28 cellular contexts compared by ENCODE assay signal in genomic region chr17:61732169-61732568, GRCh38.
"Had no signal": no experiment of that assay in that cellular context is flagged by ENCODE, and none has a peak within 500 bp of the region (broad histone marks: within the 10 kb centered on the region; RNA-seq: fewer than 3 reads in every experiment).

No MANE protein-coding gene starts in this region.

- H3K27me3 ChIP-seq: stomach, suprapubic skin, testis, thyroid gland, tibial artery, tibial nerve, transverse colon, upper lobe of left lung, upper lobe of right lung, uterus had no signal

- H3K27ac Mint-ChIP-seq: stimulated activated effector memory CD8-positive, alpha-beta T cell treated with anti-CD3 and anti-CD28 coated beads, Interleukin-12 subunit alpha, Interleukin-12 subunit beta, amount 100 ng/mL, for 72 hours; stimulated activated memory B cell treated with anti-CD40 and anti-IgM and Interleukin-4, amounts not matched to agents 10 μg/mL and 1 μg/mL and 100 μg/mL, for 72 hours; stimulated activated naive B cell treated with anti-CD40 and anti-IgM and Interleukin-4, amounts not matched to agents 10 μg/mL and 1 μg/mL and 100 μg/mL, for 72 hours; stimulated activated naive CD8-positive, alpha-beta T cell treated with anti-CD3 and anti-CD28 coated beads, Interleukin-15, amount 100 ng/mL, for 72 hours; stimulated activated naive CD8-positive, alpha-beta T cell treated with anti-CD3 and anti-CD28 coated beads, Interleukin-15, Interleukin-2, amounts not matched to agents 100 ng/mL and 50 ng/mL, for 24 hours; type B pancreatic cell had no signal

- FAIRE-seq: urothelium cell line had no signal

- H3K4me1 Mint-ChIP-seq: stimulated activated naive CD8-positive, alpha-beta T cell treated with anti-CD3 and anti-CD28 coated beads, Interleukin-15, amount 100 ng/mL, for 72 hours had no signal

- H3K4me3 ChIP-seq: stomach, suprapubic skin, testis, thoracic aorta, thyroid gland, tibial artery, tibial nerve, transverse colon, upper lobe of left lung, upper lobe of right lung, uterus had no signal

- DNase-seq: stimulated activated CD4-positive, alpha-beta T cell treated with anti-CD3 and anti-CD28 coated beads, Interleukin-2, amount 100 ng/mL, for 48 hours; stimulated activated CD4-positive, alpha-beta T cell treated with anti-CD3 and anti-CD28 coated beads, Interleukin-4, amount 100 ng/mL, for 1 hour; stimulated activated CD4-positive, alpha-beta T cell treated with anti-CD3 and anti-CD28 coated beads, Interleukin-4, amount 100 ng/mL, for 24 hours; stimulated activated CD4-positive, alpha-beta T cell treated with anti-CD3 and anti-CD28 coated beads, Interleukin-4, amount 100 ng/mL, for 4 hours; stimulated activated CD8-positive, alpha-beta memory T cell treated with anti-CD3 and anti-CD28 coated beads, Interleukin-4, amount 100 ng/mL, for 48 hours; stimulated activated naive B cell treated with anti-CD40 and anti-IgM and Interleukin-4, amounts not matched to agents 10 μg/mL and 1 μg/mL and 100 μg/mL, for 72 hours; stimulated activated naive CD4-positive, alpha-beta T cell; stimulated activated naive CD4-positive, alpha-beta T cell treated with Interleukin-2 at 50 U/mL for 16 hours; stimulated activated naive CD8-positive, alpha-beta T cell treated with anti-CD3 and anti-CD28 coated beads, Interleukin-15, amount 100 ng/mL, for 72 hours; stimulated activated naive CD8-positive, alpha-beta T cell treated with anti-CD3 and anti-CD28 coated beads, Interleukin-15, Interleukin-2, amounts not matched to agents 100 U/mL and 50 U/mL, for 24 hours; stomach; substantia nigra; testis; thyroid gland; tibial artery; transverse colon; trophoblast cell; upper lobe of left lung; upper lobe of right lung; uterus had no signal

- H3K9me3 ChIP-seq: suprapubic skin, testis, thoracic aorta, thyroid gland, tibial artery, tibial nerve, transverse colon, upper lobe of left lung, upper lobe of right lung had no signal

- H3K9me3 Mint-ChIP-seq: stimulated activated effector memory CD8-positive, alpha-beta T cell treated with anti-CD3 and anti-CD28 coated beads, Interleukin-12 subunit alpha, Interleukin-12 subunit beta, amount 100 ng/mL, for 72 hours; stimulated activated memory B cell treated with anti-CD40 and anti-IgM and Interleukin-4, amounts not matched to agents 10 μg/mL and 1 μg/mL and 100 μg/mL, for 72 hours; stimulated activated naive CD8-positive, alpha-beta T cell treated with anti-CD3 and anti-CD28 coated beads, Interleukin-15, amount 100 ng/mL, for 72 hours; stimulated activated naive CD8-positive, alpha-beta T cell treated with anti-CD3 and anti-CD28 coated beads, Interleukin-15, Interleukin-2, amounts not matched to agents 100 ng/mL and 50 ng/mL, for 24 hours; type B pancreatic cell had no signal

- H3K4me1 ChIP-seq: stomach, suprapubic skin, testis, thyroid gland, tibial artery, tibial nerve, transverse colon, upper lobe of left lung, upper lobe of right lung, uterus had no signal

- H3K36me3 Mint-ChIP-seq: stimulated activated effector memory CD8-positive, alpha-beta T cell treated with anti-CD3 and anti-CD28 coated beads, Interleukin-12 subunit alpha, Interleukin-12 subunit beta, amount 100 ng/mL, for 72 hours had no signal

- H3K36me3 ChIP-seq: stomach, suprapubic skin, thoracic aorta, thyroid gland, tibial artery, tibial nerve, transverse colon, upper lobe of left lung, upper lobe of right lung, uterus had no signal

- ATAC-seq: stimulated activated effector memory CD8-positive, alpha-beta T cell treated with anti-CD3 and anti-CD28 coated beads, Interleukin-12 subunit alpha, Interleukin-12 subunit beta, amount 100 ng/mL, for 72 hours; stimulated activated naive B cell treated with anti-CD40 and anti-IgM and Interleukin-4, amounts not matched to agents 10 μg/mL and 1 μg/mL and 100 μg/mL, for 72 hours; stimulated activated naive CD8-positive, alpha-beta T cell treated with anti-CD3 and anti-CD28 coated beads, Interleukin-15, amount 100 ng/mL, for 72 hours; stimulated activated naive CD8-positive, alpha-beta T cell treated with anti-CD3 and anti-CD28 coated beads, Interleukin-15, Interleukin-2, amounts not matched to agents 100 U/mL and 50 U/mL, for 24 hours; upper lobe of right lung had no signal

- H3K4me3 Mint-ChIP-seq: stimulated activated effector memory CD8-positive, alpha-beta T cell treated with anti-CD3 and anti-CD28 coated beads, Interleukin-12 subunit alpha, Interleukin-12 subunit beta, amount 100 ng/mL, for 72 hours; stimulated activated memory B cell treated with anti-CD40 and anti-IgM and Interleukin-4, amounts not matched to agents 10 μg/mL and 1 μg/mL and 100 μg/mL, for 72 hours; stimulated activated naive B cell treated with anti-CD40 and anti-IgM and Interleukin-4, amounts not matched to agents 10 μg/mL and 1 μg/mL and 100 μg/mL, for 72 hours; stimulated activated naive CD8-positive, alpha-beta T cell treated with anti-CD3 and anti-CD28 coated beads, Interleukin-15, amount 100 ng/mL, for 72 hours; stimulated activated naive CD8-positive, alpha-beta T cell treated with anti-CD3 and anti-CD28 coated beads, Interleukin-15, Interleukin-2, amounts not matched to agents 100 ng/mL and 50 ng/mL, for 24 hours; type B pancreatic cell had no signal

- H3K27me3 Mint-ChIP-seq: stimulated activated memory B cell treated with anti-CD40 and anti-IgM and Interleukin-4, amounts not matched to agents 10 μg/mL and 1 μg/mL and 100 μg/mL, for 72 hours; stimulated activated naive B cell treated with anti-CD40 and anti-IgM and Interleukin-4, amounts not matched to agents 10 μg/mL and 1 μg/mL and 100 μg/mL, for 72 hours; stimulated activated naive CD8-positive, alpha-beta T cell treated with anti-CD3 and anti-CD28 coated beads, Interleukin-15, amount 100 ng/mL, for 72 hours; stimulated activated naive CD8-positive, alpha-beta T cell treated with anti-CD3 and anti-CD28 coated beads, Interleukin-15, Interleukin-2, amounts not matched to agents 100 ng/mL and 50 ng/mL, for 24 hours; type B pancreatic cell had no signal

- H3K27ac ChIP-seq: stomach, suprapubic skin, testis, thoracic aorta, thyroid gland, tibial artery, tibial nerve, transverse colon, upper lobe of left lung, upper lobe of right lung, uterus had no signal
